In the genomic region with DNA sequence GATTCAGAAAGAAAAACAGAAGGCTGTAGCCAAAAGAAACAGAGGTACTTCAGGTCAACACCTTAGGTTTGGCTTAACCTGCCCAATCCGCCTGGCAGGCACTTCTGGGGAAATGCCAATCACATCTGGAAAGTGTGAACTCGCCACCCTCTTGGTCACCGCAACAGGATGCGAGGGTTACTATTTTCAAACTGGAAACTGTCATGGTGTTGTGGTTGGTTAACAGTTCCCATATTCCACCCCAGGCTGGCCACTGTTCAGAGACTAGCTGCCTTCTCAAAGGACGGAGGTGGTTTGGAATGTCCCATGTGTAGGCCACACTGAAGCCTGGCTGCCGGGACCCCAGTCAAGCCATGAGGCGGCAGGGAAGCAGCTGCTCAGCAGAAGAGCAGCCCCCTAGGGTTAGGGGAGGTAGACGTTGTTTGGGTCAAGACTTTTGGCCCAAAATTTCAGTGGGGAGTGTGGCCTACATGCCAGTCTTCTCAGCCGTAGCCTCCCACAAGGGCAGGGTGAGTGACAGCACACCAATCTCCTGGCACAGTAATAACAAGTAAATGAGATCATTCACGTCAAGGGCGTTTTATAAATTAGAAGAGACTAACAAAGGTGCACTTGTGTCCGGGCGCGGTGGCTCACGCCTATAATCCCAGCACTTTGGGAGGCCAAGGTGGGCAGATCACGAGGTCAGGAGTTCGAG, we compare ENCODE assay signal across 13 cellular contexts. TPM values are rescaled to one million over a fixed set of nuclear protein-coding genes. Genes with fewer than 3 reads are reported as not detected.
A peak's percentile ranks its signal among the peaks of the same experiment; 100 is the strongest.
DNase-seq lines count a peak whose midpoint lies in the region; ATAC-seq, FAIRE-seq and TF ChIP-seq lines count a peak whose summit lies in the region.
"Had no signal": no experiment of that assay in that cellular context is flagged by ENCODE, and none has a peak within 500 bp of the region (broad histone marks: within the 10 kb centered on the region; RNA-seq: fewer than 3 reads in every experiment).

No MANE protein-coding gene starts in this region.

- peaks cover 0 to 33% (median 18%) of the 10 kb centered on the region in 6 donors for H3K4me1 ChIP-seq in spleen

- no peak for TF ChIP-seq CTCF in astrocyte of the cerebellum (IDR thresholded peaks at IDR 0.05; ENCODE audit: low read depth, low read length, missing control alignments)
- TF ChIP-seq CTCF in spleen (IDR thresholded peaks at IDR 0.05 in 8 of 11, conservative IDR thresholded peaks at IDR 0.05 in 3 of 11), result no peak

- no peak for FAIRE-seq in H54 (lab: Jason Lieb, UNC)

- H3K4me3 ChIP-seq in astrocyte of the cerebellum (ENCODE audit: low read depth, low read length) (no peak overlapping the region), spleen (no peak overlapping the region)
- H3K4me3 ChIP-seq: upper lobe of left lung had no signal

- H3K27me3 ChIP-seq in spleen (replicated peaks in 1 of 7), result no peaks in the 10 kb centered on the region
- H3K27me3 ChIP-seq: upper lobe of left lung had no signal

- WGBS in spleen, 5 donors, result 65 to 73% (median 70%) methylated on average over 16 to 17 of the region's 17 CpGs

- no peaks in the 10 kb centered on the region for H3K36me3 ChIP-seq in spleen

- no peak for TF ChIP-seq POLR2A in spleen (IDR thresholded peaks at IDR 0.05)
- TF ChIP-seq POLR2A in H54 (IDR thresholded peaks at IDR 0.05; ENCODE audit: low read depth, low read length), result no peak

- H3K9me3 ChIP-seq in spleen, result no peaks in the 10 kb centered on the region
- H3K9me3 ChIP-seq: upper lobe of left lung had no signal

- in situ Hi-C loops in astrocyte of the cerebellum (cut with HindIII; ENCODE audit: low sequenced_read_pairs), result no loop called here

- H3K27ac ChIP-seq in spleen, result no peak overlapping the region
- H3K27ac ChIP-seq: upper lobe of left lung had no signal

- peak; percentile 74 for ATAC-seq in GM18517 (IDR thresholded peaks at IDR 0.05; ENCODE audit: unreplicated experiment)
- peak; percentile 47 for ATAC-seq in HG02763 (IDR thresholded peaks at IDR 0.05; ENCODE audit: unreplicated experiment)

- peak; percentile 60 for DNase-seq in astrocyte of the cerebellum (ENCODE audit: low read depth)
- peak; percentile 53 for DNase-seq in spleen
- no peak for DNase-seq in activated effector memory CD4-positive, alpha-beta T cell treated with anti-CD3 and anti-CD28 coated beads, Interleukin-2, amount 50 U/mL, for 16 hours
- DNase-seq in activated CD4-positive, alpha-beta T cell treated with anti-CD3 and anti-CD28 coated beads for 1 hour, result no peak
- no peak for DNase-seq in DMS153 treated with DMSO at 0.1 percent for 48 hours (lab: John Stamatoyannopoulos, UW; ENCODE audit: unreplicated experiment)
- no peak for DNase-seq in H54 (ENCODE audit: insufficient read length, low spot score)
- DNase-seq: activated T-cell treated with anti-CD3 and anti-CD28 coated beads, Interleukin-2, amount 50 U/mL, for 48 hours; CD8-positive, alpha-beta memory T cell; NCI-H748 treated with DMSO at 0.1 percent for 48 hours; T-helper 9 cell; upper lobe of left lung had no signal

- intact Hi-C loops in spleen (cut with DNase I; ENCODE audit: low total_unique reads), result no loop called here

RNA-seq across cellular contexts. Expression of gene UMPS, which starts 54.6 kb away (rescaled TPM):
- 10 to 100 TPM; 21.9 to 41.8 (median 26.7) TPM for total RNA-seq in spleen
- polyA plus RNA-seq in spleen, result 10 to 100 TPM; 11.2 to 39.8 (median 17.6) TPM

Comparison
In these comparisons a context has a peak if more than half of its experiments do, and no peak if none do; other contexts are left out.
1. DNase-seq: peak in astrocyte of the cerebellum (single experiment) and spleen (single experiment); none in activated effector memory CD4-positive, alpha-beta T cell treated with anti-CD3 and anti-CD28 coated beads, Interleukin-2, amount 50 U/mL, for 16 hours (single experiment), activated CD4-positive, alpha-beta T cell treated with anti-CD3 and anti-CD28 coated beads for 1 hour (single experiment), DMS153 treated with DMSO at 0.1 percent for 48 hours (single experiment) and H54 (single experiment).